ENCODE assay signal across 26 cellular contexts in genomic region chr7:8963722-8964121, GRCh38.
"Had no signal": no experiment of that assay in that cellular context is flagged by ENCODE, and none has a peak within 500 bp of the region (broad histone marks: within the 10 kb centered on the region; RNA-seq: fewer than 3 reads in every experiment).

No MANE protein-coding gene starts in this region.

- H3K27ac ChIP-seq: colonic mucosa, epithelial cell of prostate, esophagus squamous epithelium, gastrocnemius medialis, heart right ventricle, left lung, lower lobe of right lung had no signal

- H3K36me3 ChIP-seq: colonic mucosa, esophagus squamous epithelium, gastrocnemius medialis, heart right ventricle, left lung, lower lobe of right lung had no signal

- ATAC-seq: effector memory CD8-positive, alpha-beta T cell; esophagus mucosa; gastrocnemius medialis; heart right ventricle; left cardiac atrium; left lung; left ventricle myocardium superior; lower lobe of right lung; mucosa of descending colon had no signal

- H3K27me3 ChIP-seq: colonic mucosa, esophagus squamous epithelium, gastrocnemius medialis, heart right ventricle, left lung had no signal

- H3K4me3 ChIP-seq: colonic mucosa, esophagus squamous epithelium, gastrocnemius medialis, heart right ventricle, left lung, lower lobe of right lung, mucosa of descending colon had no signal

- H3K9me3 ChIP-seq: colonic mucosa, esophagus squamous epithelium, gastrocnemius medialis, lower lobe of right lung had no signal

- H3K4me1 ChIP-seq: colonic mucosa, esophagus squamous epithelium, gastrocnemius medialis, heart right ventricle, left lung, lower lobe of right lung had no signal

- DNase-seq: colonic mucosa; cortex of kidney; effector CD8-positive, alpha-beta T cell; effector memory CD8-positive, alpha-beta T cell; endodermal cell; erythroblast; esophagus squamous epithelium; foreskin fibroblast; foreskin melanocyte; gastrocnemius medialis; glutamatergic neuron; head of caudate nucleus; heart right ventricle; hippocampal formation; left cardiac atrium; left lung; left ventricle myocardium superior; lower lobe of right lung; mesenchymal stem cell; mucosa of descending colon; naive B cell had no signal

- FAIRE-seq: endometrium, islet of Langerhans, keratinocyte had no signal
